ENCODE assay signal across 1 cellular context in the genomic region with DNA sequence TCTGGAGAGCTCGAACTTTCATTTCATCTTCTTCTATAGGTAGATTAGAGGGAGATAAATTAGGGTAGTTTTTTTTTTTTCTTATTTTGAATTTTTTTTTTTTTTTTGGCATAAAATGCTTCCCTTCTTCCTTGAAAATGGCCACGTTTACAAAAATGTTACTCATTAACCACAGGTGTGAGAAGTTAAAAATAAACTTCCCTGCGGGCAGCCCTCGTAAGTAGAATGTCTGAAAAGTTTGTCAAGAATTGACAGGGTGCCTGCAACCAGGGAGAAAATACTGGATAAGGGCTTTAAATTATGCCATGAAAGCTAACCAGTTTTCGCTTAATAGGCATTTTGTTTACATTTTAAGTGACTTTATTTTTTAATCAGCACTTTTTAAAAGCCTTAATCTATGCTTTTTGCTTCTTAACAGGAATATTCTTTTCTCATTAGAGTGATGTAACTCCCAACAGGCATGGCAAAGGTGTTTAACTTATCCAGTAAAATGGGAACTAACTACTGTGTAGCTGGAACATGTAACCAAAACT.
TF ChIP-seq lines count a peak whose summit lies in the region.

No MANE protein-coding gene starts in this region.

TF ChIP-seq in A549, 52 proteins besides CTCF, POLR2A, EP300 and RAD21:
- no peak for TF ChIP-seq JUN (IDR thresholded peaks at IDR 0.05)
- TF ChIP-seq HOXB13 (CRISPR knock-in tag; IDR thresholded peaks at IDR 0.05; ENCODE audit: low read depth) = no peak
- TF ChIP-seq MAFK (IDR thresholded peaks at IDR 0.05; ENCODE audit: partially characterized antibody) = peak; percentile 87
TF ChIP-seq in A549: peak in this region for 1.
